ENCODE assay signal across 21 cellular contexts in genomic region chr3:65605876-65606432, GRCh38.
"Had no signal": no experiment of that assay in that cellular context is flagged by ENCODE, and none has a peak within 500 bp of the region (broad histone marks: within the 10 kb centered on the region; RNA-seq: fewer than 3 reads in every experiment).

No MANE protein-coding gene starts in this region.

- H3K4me1 ChIP-seq: body of pancreas, gastrocnemius medialis, pancreas, testis, upper lobe of right lung had no signal

- H3K4me2 ChIP-seq: neural progenitor cell had no signal

- H3K36me3 ChIP-seq: esophagus squamous epithelium, gastrocnemius medialis, heart right ventricle, neural progenitor cell, pancreas, upper lobe of right lung had no signal

- H3K27ac ChIP-seq: body of pancreas, dorsolateral prefrontal cortex, esophagus squamous epithelium, heart right ventricle, neural progenitor cell, pancreas, testis, upper lobe of right lung, VCaP had no signal

- H2AFZ ChIP-seq: neural progenitor cell had no signal

- ATAC-seq: activated CD8-positive, alpha-beta T cell treated with anti-CD3 and anti-CD28 coated beads for 36 hours; activated T-cell treated with anti-CD3 and anti-CD28 coated beads, Interleukin-2, amount 50 U/mL, for 72 hours; body of pancreas; heart right ventricle; left ventricle myocardium superior; stimulated activated naive CD8-positive, alpha-beta T cell treated with anti-CD3 and anti-CD28 coated beads, Interleukin-15, amount 100 ng/mL, for 72 hours; upper lobe of right lung had no signal

- DNase-seq: activated CD8-positive, alpha-beta memory T cell treated with anti-CD3 and anti-CD28 coated beads, Interleukin-2, amount 50 U/mL, for 4 hours; activated CD8-positive, alpha-beta T cell treated with anti-CD3 and anti-CD28 coated beads for 36 hours; activated naive CD4-positive, alpha-beta T cell treated with anti-CD3 and anti-CD28 coated beads for 36 hours; activated T-cell treated with anti-CD3 and anti-CD28 coated beads, Interleukin-2, amount 50 U/mL, for 72 hours; body of pancreas; cerebellar nuclear complex; dorsolateral prefrontal cortex; esophagus squamous epithelium; gastrocnemius medialis; heart right ventricle; islet precursor cell; left ventricle myocardium superior; midbrain; pancreas; stimulated activated CD4-positive, alpha-beta T cell treated with anti-CD3 and anti-CD28 coated beads, Interleukin-15, amount 100 ng/mL, for 24 hours; stimulated activated CD4-positive, alpha-beta T cell treated with anti-CD3 and anti-CD28 coated beads, Interleukin-4, amount 100 ng/mL, for 4 hours; stimulated activated naive CD8-positive, alpha-beta T cell treated with anti-CD3 and anti-CD28 coated beads, Interleukin-15, amount 100 ng/mL, for 72 hours; testis; upper lobe of right lung had no signal

- H3K9me3 ChIP-seq: body of pancreas, esophagus squamous epithelium, gastrocnemius medialis, heart right ventricle, pancreas, testis, upper lobe of right lung had no signal

- H3K27me3 ChIP-seq: body of pancreas, dorsolateral prefrontal cortex, esophagus squamous epithelium, gastrocnemius medialis, heart right ventricle, neural progenitor cell, pancreas, testis, upper lobe of right lung had no signal

- FAIRE-seq: pancreas had no signal

- H3K4me3 ChIP-seq: body of pancreas, dorsolateral prefrontal cortex, esophagus squamous epithelium, gastrocnemius medialis, heart right ventricle, neural progenitor cell, pancreas, testis, upper lobe of right lung had no signal

- H3K9ac ChIP-seq: neural progenitor cell had no signal
